In genomic region chr17:18257268-18257681, GRCh38 we compare ENCODE assay signal across 8 cellular contexts. TPM values are rescaled to one million over a fixed set of nuclear protein-coding genes. Genes with fewer than 3 reads are reported as not detected.
DNase-seq lines count a peak whose midpoint lies in the region; ATAC-seq and TF ChIP-seq lines count a peak whose summit lies in the region.

No MANE protein-coding gene starts in this region.

- peak overlapping the region; percentile 93 for H3K27ac Mint-ChIP-seq in T-helper 17 cell

- no peak for DNase-seq in GM12865 (ENCODE audit: low read depth)
- no peak for DNase-seq in T-helper 17 cell
- DNase-seq in fibroblast of the aortic adventitia (ENCODE audit: low read depth), result no peak
- DNase-seq in renal cortical epithelial cell (ENCODE audit: low read depth), result peak; percentile 66
- no peak for DNase-seq in NCI-H2227 treated with DMSO at 0.1 percent for 48 hours (lab: John Stamatoyannopoulos, UW)

- no peak for TF ChIP-seq CTCF in GM12865 (IDR thresholded peaks at IDR 0.05; ENCODE audit: insufficient read depth, low read depth, low read length, missing control alignments)
- TF ChIP-seq CTCF in fibroblast of the aortic adventitia (IDR thresholded peaks at IDR 0.05; ENCODE audit: insufficient read depth, low read length), result no peak

- H3K9me3 ChIP-seq in T-helper 17 cell (ENCODE audit: control insufficient read depth, low read length, poor library complexity, severe bottlenecking), result no peaks in the 10 kb centered on the region

- H3K4me3 ChIP-seq in GM12865 (ENCODE audit: low read depth, low read length) (peak overlapping the region; percentile 83), fibroblast of the aortic adventitia (ENCODE audit: low read depth, low read length) (peak overlapping the region; percentile 89)

- H3K4me3 Mint-ChIP-seq in T-helper 17 cell, result peak overlapping the region; percentile 98

- no peak for ATAC-seq in T-helper 17 cell
- no peak for ATAC-seq in HG03354 (IDR thresholded peaks at IDR 0.05; ENCODE audit: poor library complexity, severe bottlenecking, unreplicated experiment)
- ATAC-seq in GM21737 (IDR thresholded peaks at IDR 0.05; ENCODE audit: unreplicated experiment), result no peak
- ATAC-seq in HG03108 (IDR thresholded peaks at IDR 0.05; ENCODE audit: unreplicated experiment), result no peak

- H3K27me3 Mint-ChIP-seq in T-helper 17 cell, result no peaks in the 10 kb centered on the region

- peaks cover 27% of the 10 kb centered on the region for H3K4me1 Mint-ChIP-seq in T-helper 17 cell

- H3K36me3 Mint-ChIP-seq in T-helper 17 cell (ENCODE audit: low read depth), result no peaks in the 10 kb centered on the region

RNA-seq across cellular contexts. Expression of gene FLII, which starts 1.3 kb away (rescaled TPM):
- total RNA-seq in T-helper 17 cell (100 to 1,000 TPM; 276 to 284 TPM), fibroblast of the aortic adventitia (ENCODE audit: low replicate concordance) (214 and 305 TPM in 2 replicates), renal cortical epithelial cell (343 and 451 TPM in 2 replicates)

RNA-seq across cellular contexts. Expression of gene MIEF2, which starts 3.2 kb away (rescaled TPM):
- total RNA-seq in T-helper 17 cell (10 to 100 TPM in 1 of 2 donors, 1 to 10 TPM in 1; 6.1 to 10.2 TPM), fibroblast of the aortic adventitia (ENCODE audit: low replicate concordance) (13.2 and 27.6 TPM in 2 replicates), renal cortical epithelial cell (88.2 and 154 TPM in 2 replicates)

RNA-seq across cellular contexts. Expression of gene LLGL1, which starts 31.8 kb away (rescaled TPM):
- total RNA-seq in T-helper 17 cell, result 10 to 100 TPM; 14.6 to 16.2 TPM
- 23.3 and 40.7 TPM in 2 replicates for total RNA-seq in fibroblast of the aortic adventitia (ENCODE audit: low replicate concordance)
- 30.4 and 46.4 TPM in 2 replicates for total RNA-seq in renal cortical epithelial cell

RNA-seq across cellular contexts. Expression of gene TOP3A, which starts 57.5 kb away (rescaled TPM):
- total RNA-seq in T-helper 17 cell (10 to 100 TPM; 31.8 to 38.4 TPM), fibroblast of the aortic adventitia (ENCODE audit: low replicate concordance) (50.0 and 213 TPM in 2 replicates), renal cortical epithelial cell (10.4 and 25.7 TPM in 2 replicates)

RNA-seq across cellular contexts. Expression of gene SMCR8, which starts 57.8 kb away (rescaled TPM):
- total RNA-seq in T-helper 17 cell, result 10 to 100 TPM; 37.9 to 51.6 TPM
- 9.2 and 17.3 TPM in 2 replicates for total RNA-seq in fibroblast of the aortic adventitia (ENCODE audit: low replicate concordance)
- 15.1 and 38.8 TPM in 2 replicates for total RNA-seq in renal cortical epithelial cell
